ENCODE assay signal across 11 cellular contexts in genomic region chr5:137750436-137750835, GRCh38. TPM values are rescaled to one million over a fixed set of nuclear protein-coding genes. Genes with fewer than 3 reads are reported as not detected.
DNase-seq lines count a peak whose midpoint lies in the region; ATAC-seq and TF ChIP-seq lines count a peak whose summit lies in the region.
"Had no signal": no experiment of that assay in that cellular context is flagged by ENCODE, and none has a peak within 500 bp of the region (broad histone marks: within the 10 kb centered on the region; RNA-seq: fewer than 3 reads in every experiment).

No MANE protein-coding gene starts in this region.

- no peak for DNase-seq in CD4-positive, alpha-beta memory T cell
- DNase-seq in Karpas-422 (peak; percentile 71), NCI-H2171 (lab: John Stamatoyannopoulos, UW) (no peak), DMS 273 (lab: John Stamatoyannopoulos, UW; ENCODE audit: unreplicated experiment) (no peak)
- no peak for DNase-seq in central memory CD8-positive, alpha-beta T cell (ENCODE audit: low spot score in 2 of 2)
- no peak for DNase-seq in stimulated activated CD4-positive, alpha-beta T cell treated with anti-CD3 and anti-CD28 coated beads, Interleukin-4, amount 100 ng/mL, for 1 hour
- DNase-seq: effector CD8-positive, alpha-beta T cell; stimulated activated CD4-positive, alpha-beta T cell treated with anti-CD3 and anti-CD28 coated beads, Interleukin-4, amount 100 ng/mL, for 4 hours; stimulated activated naive CD4-positive, alpha-beta T cell had no signal

- POLR2A ChIA-PET in CD4-positive, alpha-beta memory T cell (lab: Charles Lee; ENCODE audit: partially characterized antibody), result interaction anchor here (6.4 kb wide), 1 partner anchor 14 kb away, joined by 85 read pairs; the partner anchor contains the start of gene KLHL3

- peaks cover 32% of the 10 kb centered on the region for H3K4me1 ChIP-seq in CD4-positive, alpha-beta memory T cell (ENCODE audit: insufficient read depth, low read length)
- peaks cover 36% of the 10 kb centered on the region for H3K4me1 ChIP-seq in Karpas-422 (ENCODE audit: low read length)

- no peaks in the 10 kb centered on the region for H3F3A ChIP-seq in neural cell (ENCODE audit: insufficient read depth, low read length, poor library complexity, severe bottlenecking)

- peaks cover 5 to 29% of the 10 kb centered on the region in 2 donors for H3K36me3 Mint-ChIP-seq in CD4-positive, alpha-beta memory T cell
- H3K36me3 Mint-ChIP-seq in central memory CD8-positive, alpha-beta T cell (ENCODE audit: insufficient read depth), result peaks cover 34% of the 10 kb centered on the region

- H3K9ac ChIP-seq in Karpas-422 (ENCODE audit: low read length) (no peak overlapping the region), neural cell (ENCODE audit: low read length) (no peak overlapping the region)

- H4K20me1 ChIP-seq in Karpas-422 (ENCODE audit: insufficient read depth, low read depth, low read length) (peaks cover 64% of the 10 kb centered on the region), neural cell (ENCODE audit: insufficient read depth) (peaks cover 41% of the 10 kb centered on the region)

- peak overlapping the region in 2 of 8 donors; percentile 25 to 55 for H3K4me3 Mint-ChIP-seq in CD4-positive, alpha-beta memory T cell
- H3K4me3 Mint-ChIP-seq in central memory CD8-positive, alpha-beta T cell, result no peak overlapping the region

- no peak overlapping the region for H2AFZ ChIP-seq in Karpas-422 (ENCODE audit: low read length)
- no peak overlapping the region for H2AFZ ChIP-seq in neural cell (ENCODE audit: low read depth, low read length)

- TF ChIP-seq RAD21 in neural cell (conservative IDR thresholded peaks at IDR 0.05), result no peak

- H3K79me2 ChIP-seq in Karpas-422 (ENCODE audit: low read length), result peaks cover 27% of the 10 kb centered on the region
- H3K79me2 ChIP-seq in neural cell (replicated peaks; ENCODE audit: insufficient read depth, low read length), result peaks cover 53% of the 10 kb centered on the region

- H3K27ac Mint-ChIP-seq in CD4-positive, alpha-beta memory T cell, result peak overlapping the region in 4 of 7 donors; percentile 7 to 100 (median 23)
- H3K27ac Mint-ChIP-seq in central memory CD8-positive, alpha-beta T cell (ENCODE audit: low read depth), result peak overlapping the region; percentile 48
- H3K27ac Mint-ChIP-seq: activated T-helper 2 cell treated with anti-CD3 and anti-CD28 coated beads, Interferon-gamma antibody, Interleukin-2, Interleukin-4, amounts not matched to agents 10 μg/mL and 5 μg/mL and 100 μg/mL, durations not matched to agents 14 hours and 24 hours and 36 hours had no signal

- H3K4me3 ChIP-seq in CD4-positive, alpha-beta memory T cell (ENCODE audit: low read length in 2 of 2), result no peak overlapping the region
- no peak overlapping the region for H3K4me3 ChIP-seq in Karpas-422 (ENCODE audit: low read length)
- H3K4me3 ChIP-seq in neural cell (ENCODE audit: low read length), result peak overlapping the region; percentile 73

- no peaks in the 10 kb centered on the region for H3K36me3 ChIP-seq in CD4-positive, alpha-beta memory T cell (ENCODE audit: insufficient read depth, low read length)
- peaks cover 17% of the 10 kb centered on the region for H3K36me3 ChIP-seq in Karpas-422 (ENCODE audit: insufficient read depth, low read length)
- peaks cover 3% of the 10 kb centered on the region for H3K36me3 ChIP-seq in neural cell (ENCODE audit: insufficient read depth, low read length)

- no peak for TF ChIP-seq CTCF in neural cell (IDR thresholded peaks at IDR 0.05; ENCODE audit: poor library complexity, severe bottlenecking)

- peaks cover 0 to 4% of the 10 kb centered on the region in 2 donors for H3K27me3 Mint-ChIP-seq in CD4-positive, alpha-beta memory T cell
- H3K27me3 Mint-ChIP-seq in central memory CD8-positive, alpha-beta T cell, result no peaks in the 10 kb centered on the region

- no peak for TF ChIP-seq EP300 in neural cell (conservative IDR thresholded peaks at IDR 0.05; ENCODE audit: poor library complexity, severe bottlenecking)

- no peak for ATAC-seq in central memory CD8-positive, alpha-beta T cell (replicated peaks; ENCODE audit: extremely low read depth, poor library complexity, severe bottlenecking)

- CTCF ChIA-PET in CD4-positive, alpha-beta memory T cell (lab: Charles Lee; ENCODE audit: partially characterized antibody), result interaction anchor here (1.1 to 17.7 kb wide), 4 partner anchors 9 to 92 kb away, joined by 3 to 653 read pairs (median 22); no protein-coding TSS in a partner anchor

- H3K9me2 ChIP-seq in Karpas-422 (replicated peaks; ENCODE audit: insufficient read depth, low read length), result no peaks in the 10 kb centered on the region
- H3K9me2 ChIP-seq in neural cell (ENCODE audit: insufficient read depth, low read length), result no peaks in the 10 kb centered on the region

- H3K9me3 ChIP-seq in CD4-positive, alpha-beta memory T cell (ENCODE audit: control insufficient read depth in 1 of 2, low read length in 2 of 2), result no peaks in the 10 kb centered on the region
- no peaks in the 10 kb centered on the region for H3K9me3 ChIP-seq in Karpas-422 (ENCODE audit: low read length)
- H3K9me3 ChIP-seq in neural cell (ENCODE audit: low read length), result no peaks in the 10 kb centered on the region

- intact Hi-C loops in CD4-positive, alpha-beta memory T cell (cut with micrococcal nuclease), result loop anchor here (5.0 to 10.0 kb wide), 3 partner anchors 137 to 1542 kb away; partner anchors contain the start of genes HSPA9, MATR3 and PKD2L2

- H3K27ac ChIP-seq in CD4-positive, alpha-beta memory T cell (ENCODE audit: low read depth, low read length), result no peak overlapping the region
- H3K27ac ChIP-seq in Karpas-422 (ENCODE audit: low read length), result no peak overlapping the region
- no peak overlapping the region for H3K27ac ChIP-seq in neural cell (ENCODE audit: low read length)

- H3K9me3 Mint-ChIP-seq in CD4-positive, alpha-beta memory T cell, result no peaks in the 10 kb centered on the region
- no peaks in the 10 kb centered on the region for H3K9me3 Mint-ChIP-seq in central memory CD8-positive, alpha-beta T cell
- H3K9me3 Mint-ChIP-seq: activated T-helper 2 cell treated with anti-CD3 and anti-CD28 coated beads, Interferon-gamma antibody, Interleukin-2, Interleukin-4, amounts not matched to agents 10 μg/mL and 5 μg/mL and 100 μg/mL, durations not matched to agents 14 hours and 24 hours and 36 hours had no signal

- H3K27me3 ChIP-seq in CD4-positive, alpha-beta memory T cell (ENCODE audit: insufficient read depth, low read length), result no peaks in the 10 kb centered on the region
- H3K27me3 ChIP-seq in Karpas-422 (ENCODE audit: low read length), result no peaks in the 10 kb centered on the region
- no peaks in the 10 kb centered on the region for H3K27me3 ChIP-seq in neural cell (ENCODE audit: insufficient read depth, low read depth, low read length)

- H3K4me1 Mint-ChIP-seq in CD4-positive, alpha-beta memory T cell, result peaks cover 26 to 54% (median 33%) of the 10 kb centered on the region in 4 donors
- H3K4me1 Mint-ChIP-seq in central memory CD8-positive, alpha-beta T cell, result peaks cover 24% of the 10 kb centered on the region

- H3K4me2 ChIP-seq in Karpas-422 (ENCODE audit: low read depth, low read length, poor library complexity, severe bottlenecking), result peak overlapping the region; percentile 79
- peak overlapping the region; percentile 99 for H3K4me2 ChIP-seq in neural cell (ENCODE audit: low read length)

TF ChIP-seq in neural cell, 6 proteins besides CTCF, POLR2A, EP300 and RAD21:
- no peak for TF ChIP-seq MXI1 (conservative IDR thresholded peaks at IDR 0.05; ENCODE audit: poor library complexity, severe bottlenecking)

RNA-seq across cellular contexts. Expression of gene HNRNPA0, which starts 3.7 kb away (rescaled TPM):
- 10 to 100 TPM; 30.5 to 30.7 TPM for total RNA-seq in CD4-positive, alpha-beta memory T cell
- 10 to 100 TPM in 1 of 2 donors, 1 to 10 TPM in 1; 8.6 to 19.3 TPM for polyA plus RNA-seq in CD4-positive, alpha-beta memory T cell
- 6.7 and 10.5 TPM in 2 replicates for total RNA-seq in Karpas-422 (2014; rRNA removed; shearing (Covaris generic); ENCODE audit: low replicate concordance)
- polyA plus RNA-seq in neural cell, result 73.7 and 80.3 TPM in 2 replicates
- polyA minus RNA-seq in neural cell, result 82.3 and 94.7 TPM in 2 replicates

RNA-seq across cellular contexts. Expression of gene KLHL3, which starts 14.5 kb away (rescaled TPM):
- total RNA-seq in CD4-positive, alpha-beta memory T cell, result 10 to 100 TPM; 22.0 to 25.9 TPM
- 1 to 10 TPM; 2.2 to 3.1 TPM for polyA plus RNA-seq in CD4-positive, alpha-beta memory T cell
- 0.36 and 0.67 TPM in 2 replicates for total RNA-seq in Karpas-422 (2014; rRNA removed; shearing (Covaris generic); ENCODE audit: low replicate concordance)
- 10.9 and 12.9 TPM in 2 replicates for polyA plus RNA-seq in neural cell
- 17.3 and 30.4 TPM in 2 replicates for polyA minus RNA-seq in neural cell

Comparison
In these comparisons a context has a peak if more than half of its experiments do, and no peak if none do; other contexts are left out.
1. RNA of gene KLHL3, which starts 14.5 kb away (total RNA-seq): 22.0 to 25.9 TPM in CD4-positive, alpha-beta memory T cell; 0.36 to 0.67 TPM in Karpas-422; every median in the first group is over 10 times any median in the second.